In genomic region chr2:5975406-5975805, GRCh38 we compare ENCODE assay signal across 25 cellular contexts.
DNase-seq lines count a peak whose midpoint lies in the region; ATAC-seq and TF ChIP-seq lines count a peak whose summit lies in the region.
"Had no signal": no experiment of that assay in that cellular context is flagged by ENCODE, and none has a peak within 500 bp of the region (broad histone marks: within the 10 kb centered on the region; RNA-seq: fewer than 3 reads in every experiment).

No MANE protein-coding gene starts in this region.

- H3K27me3 Mint-ChIP-seq in brain (peaks cover 2% of the 10 kb centered on the region), nephron progenitor cell (ENCODE audit: low read depth, poor library complexity) (peaks cover 12% of the 10 kb centered on the region)
- H3K27me3 Mint-ChIP-seq: B cell; CD8-positive, alpha-beta memory T cell had no signal

- ATAC-seq in GM18909 (IDR thresholded peaks at IDR 0.05; ENCODE audit: poor library complexity, unreplicated experiment): no peak
- ATAC-seq: HCT116, HepG2, PC-3 had no signal

- TF ChIP-seq CTCF in brain (conservative IDR thresholded peaks at IDR 0.05) (no peak), nephron progenitor cell (IDR thresholded peaks at IDR 0.05) (no peak)

- H3K27me3 ChIP-seq in H7 (ENCODE audit: control insufficient read depth, insufficient read depth, low read length): no peaks in the 10 kb centered on the region

- H3K27ac Mint-ChIP-seq in brain (peak overlapping the region; percentile 42 to 94 (median 81)), nephron progenitor cell (peak overlapping the region; percentile 73)
- H3K27ac Mint-ChIP-seq: B cell; CD14-positive monocyte; CD8-positive, alpha-beta memory T cell had no signal

- H3K4me3 ChIP-seq in H7 (ENCODE audit: insufficient read depth, low read depth, low read length): no peak overlapping the region
- H3K4me3 ChIP-seq: GM23248 had no signal

- H3K36me3 ChIP-seq in H7 (replicated peaks; ENCODE audit: control insufficient read depth, insufficient read depth, low read length): no peaks in the 10 kb centered on the region

- in situ Hi-C loops in ACHN (cut with HindIII; ENCODE audit: low pct_ligation_motif_present, low pct_unique_long_range_greater_than_20kb, low sequenced_read_pairs): no loop called here

- peak; percentile 47 for DNase-seq in H7
- no peak for DNase-seq in nephron progenitor cell
- DNase-seq in ACHN: no peak
- DNase-seq in GM03348 (ENCODE audit: low spot score): no peak
- DNase-seq in RKO (ENCODE audit: low spot score): no peak
- DNase-seq: CD8-positive, alpha-beta memory T cell; DMS 273 treated with DMSO at 0.1 percent for 48 hours; DMS79 treated with DMSO at 0.1 percent for 48 hours; GM23248; Karpas-422; NCI-H1092 treated with DMSO at 0.1 percent for 48 hours; NCI-H1436 treated with DMSO at 0.1 percent for 48 hours; NCI-H187 treated with DMSO at 0.1 percent for 48 hours; NCI-H446 treated with DMSO at 0.1 percent for 48 hours; NCI-H526; NCI-H82; NK-92 treated with Interleukin-12 subunit alpha and Interleukin-12 subunit beta, amount 100 ng/mL, for 24 hours; PC-3; SHP77 had no signal

- peaks cover 0 to 22% (median 3%) of the 10 kb centered on the region in 5 experiments for H3K9me3 Mint-ChIP-seq in brain
- H3K9me3 Mint-ChIP-seq in nephron progenitor cell: no peaks in the 10 kb centered on the region

- no peaks in the 10 kb centered on the region for H3K36me3 Mint-ChIP-seq in brain
- no peaks in the 10 kb centered on the region for H3K36me3 Mint-ChIP-seq in nephron progenitor cell (ENCODE audit: low read depth)
- H3K36me3 Mint-ChIP-seq: CD14-positive monocyte had no signal

- peaks cover 76% of the 10 kb centered on the region for H3K4me1 Mint-ChIP-seq in brain
- peaks cover 64% of the 10 kb centered on the region for H3K4me1 Mint-ChIP-seq in nephron progenitor cell
- H3K4me1 Mint-ChIP-seq: B cell; CD14-positive monocyte; CD8-positive, alpha-beta memory T cell had no signal

- peak overlapping the region in 1 of 5 experiments; percentile 4 for H3K4me3 Mint-ChIP-seq in brain
- H3K4me3 Mint-ChIP-seq in nephron progenitor cell: no peak overlapping the region
- H3K4me3 Mint-ChIP-seq: B cell; CD14-positive monocyte; CD8-positive, alpha-beta memory T cell had no signal
